ENCODE assay signal across 9 cellular contexts in genomic region chr10:100728928-100729876, GRCh38. TPM values are rescaled to one million over a fixed set of nuclear protein-coding genes. Genes with fewer than 3 reads are reported as not detected.
DNase-seq lines count a peak whose midpoint lies in the region; ATAC-seq, FAIRE-seq and TF ChIP-seq lines count a peak whose summit lies in the region.
"Had no signal": no experiment of that assay in that cellular context is flagged by ENCODE, and none has a peak within 500 bp of the region (broad histone marks: within the 10 kb centered on the region; RNA-seq: fewer than 3 reads in every experiment).

No MANE protein-coding gene starts in this region.

- no peak for FAIRE-seq in kidney (lab: Jason Lieb, UNC)

- peaks cover 26% of the 10 kb centered on the region for H3K27me3 ChIP-seq in DOHH2 (ENCODE audit: control insufficient read depth, low read length)
- H3K27me3 ChIP-seq in HUES6 (ENCODE audit: control insufficient read depth, insufficient read depth, low read length): peaks cover 99% of the 10 kb centered on the region

- no peak overlapping the region for H3K4me2 ChIP-seq in DOHH2 (ENCODE audit: low read length)

- no peak overlapping the region for H3K4me3 ChIP-seq in DOHH2 (ENCODE audit: low read length)
- H3K4me3 ChIP-seq in HUES6 (ENCODE audit: low read depth, low read length): peak overlapping the region; percentile 45
- peak overlapping the region; percentile 55 to 58 for H3K4me3 ChIP-seq in kidney (ENCODE audit: low read length in 2 of 2)

- H3K9me2 ChIP-seq in DOHH2 (replicated peaks; ENCODE audit: control insufficient read depth, low read length): no peaks in the 10 kb centered on the region

- H3K4me3 Mint-ChIP-seq in activated T-cell treated with anti-CD3 and anti-CD28 coated beads, Interleukin-2, amount 50 U/mL, for 72 hours: peak overlapping the region; percentile 73 to 87

- peaks cover 1% of the 10 kb centered on the region in 2 donors for H3K36me3 Mint-ChIP-seq in activated T-cell treated with anti-CD3 and anti-CD28 coated beads, Interleukin-2, amount 50 U/mL, for 72 hours (ENCODE audit: insufficient read depth in 2 of 2)

- no peak overlapping the region for H3K27ac Mint-ChIP-seq in activated T-cell treated with anti-CD3 and anti-CD28 coated beads, Interleukin-2, amount 50 U/mL, for 72 hours

- H3K9ac ChIP-seq in HUES6 (ENCODE audit: low read length) (no peak overlapping the region), kidney (ENCODE audit: low read length in 2 of 2) (peak overlapping the region in 1 of 2 donors; percentile 34)

- no peaks in the 10 kb centered on the region for H3K79me2 ChIP-seq in DOHH2 (ENCODE audit: control insufficient read depth, low read length)

- H3K27ac ChIP-seq in DOHH2 (ENCODE audit: low read depth, low read length) (no peak overlapping the region), HUES6 (ENCODE audit: low read depth, low read length) (no peak overlapping the region), kidney (ENCODE audit: low read depth in 2 of 2, low read length in 2 of 2) (peak overlapping the region; percentile 96 to 98)

- no peaks in the 10 kb centered on the region for H4K20me1 ChIP-seq in DOHH2 (ENCODE audit: control insufficient read depth, insufficient read depth, low read depth, low read length)

- H3F3A ChIP-seq in DOHH2 (ENCODE audit: control insufficient read depth, insufficient read depth): no peaks in the 10 kb centered on the region

- H3K36me3 ChIP-seq in DOHH2 (ENCODE audit: control insufficient read depth, low read length): no peaks in the 10 kb centered on the region
- no peaks in the 10 kb centered on the region for H3K36me3 ChIP-seq in HUES6 (ENCODE audit: control insufficient read depth, insufficient read depth, low read length)
- no peaks in the 10 kb centered on the region for H3K36me3 ChIP-seq in kidney (ENCODE audit: control insufficient read depth in 1 of 2, insufficient read depth in 2 of 2, low read length in 2 of 2)

- H3K4me1 ChIP-seq in DOHH2 (ENCODE audit: control insufficient read depth, low read length) (no peaks in the 10 kb centered on the region), HUES6 (ENCODE audit: control insufficient read depth, insufficient read depth, low read length) (peaks cover 35% of the 10 kb centered on the region), kidney (ENCODE audit: control insufficient read depth in 1 of 2, insufficient read depth in 1 of 2, low read depth in 1 of 2, low read length in 2 of 2) (peaks cover 21 to 39% of the 10 kb centered on the region in 2 donors)

- H3K9me3 ChIP-seq in DOHH2 (ENCODE audit: control insufficient read depth, insufficient read depth, low read length) (no peaks in the 10 kb centered on the region), HUES6 (ENCODE audit: control insufficient read depth, insufficient read depth, low read depth, low read length) (no peaks in the 10 kb centered on the region), kidney (ENCODE audit: control insufficient read depth in 1 of 2, low read length in 2 of 2) (no peaks in the 10 kb centered on the region)

- intact Hi-C loops in kidney (cut with DNase I): no loop called here

- peaks cover 90% of the 10 kb centered on the region for H3K27me3 Mint-ChIP-seq in activated T-cell treated with anti-CD3 and anti-CD28 coated beads, Interleukin-2, amount 50 U/mL, for 72 hours (ENCODE audit: low read depth)

- peaks cover 38% of the 10 kb centered on the region for H3K4me1 Mint-ChIP-seq in activated T-cell treated with anti-CD3 and anti-CD28 coated beads, Interleukin-2, amount 50 U/mL, for 72 hours (ENCODE audit: low read depth)

- peak; percentile 69 to 70 for ATAC-seq in activated T-cell treated with anti-CD3 and anti-CD28 coated beads, Interleukin-2, amount 50 U/mL, for 72 hours (replicated peaks in 1 of 2)
- ATAC-seq in GM21717 (IDR thresholded peaks at IDR 0.05; ENCODE audit: unreplicated experiment) (no peak), GM18870 (IDR thresholded peaks at IDR 0.05; ENCODE audit: unreplicated experiment) (no peak)

- DNase-seq in activated T-cell treated with anti-CD3 and anti-CD28 coated beads, Interleukin-2, amount 50 U/mL, for 72 hours: peak; percentile 51 to 61
- DNase-seq in kidney (peak; percentile 89), amniotic stem cell (lab: John Stamatoyannopoulos, UW) (no peak), foreskin melanocyte (no peak)

- TF ChIP-seq CTCF in DOHH2 (IDR thresholded peaks at IDR 0.05; ENCODE audit: low read depth, low read length, poor library complexity, severe bottlenecking): peak; percentile 48
- peak; percentile 43 for TF ChIP-seq CTCF in kidney (IDR thresholded peaks at IDR 0.05; ENCODE audit: borderline replicate concordance, extremely low read depth, insufficient read depth)

- H3K9me3 Mint-ChIP-seq in activated T-cell treated with anti-CD3 and anti-CD28 coated beads, Interleukin-2, amount 50 U/mL, for 72 hours: no peaks in the 10 kb centered on the region

RNA-seq across cellular contexts. Expression of gene PAX2, which starts 16.2 kb away (rescaled TPM):
- under 1 TPM; 0.38 to 0.90 TPM for total RNA-seq in activated T-cell treated with anti-CD3 and anti-CD28 coated beads, Interleukin-2, amount 50 U/mL, for 72 hours
- 102 TPM for total RNA-seq in kidney
- 28.3 TPM for polyA plus RNA-seq in kidney (ENCODE audit: insufficient read depth, low read depth, low replicate concordance)
- total RNA-seq: pulmonary artery endothelial cell had no signal

Comparison
In these comparisons a context has a peak if more than half of its experiments do, and no peak if none do; other contexts are left out.
1. H3K27ac ChIP-seq: peak in kidney (2 of 2); none in DOHH2 (single experiment) and HUES6 (single experiment).
2. ATAC-seq: peak in activated T-cell treated with anti-CD3 and anti-CD28 coated beads, Interleukin-2, amount 50 U/mL, for 72 hours (2 of 2); none in GM21717 (single experiment) and GM18870 (single experiment).
3. DNase-seq: peak in activated T-cell treated with anti-CD3 and anti-CD28 coated beads, Interleukin-2, amount 50 U/mL, for 72 hours (2 of 2) and kidney (single experiment); none in amniotic stem cell (single experiment) and foreskin melanocyte (single experiment).
4. RNA of gene PAX2, which starts 16.2 kb away (total RNA-seq): 102 TPM in kidney (single experiment); 0.38 to 0.90 TPM in activated T-cell treated with anti-CD3 and anti-CD28 coated beads, Interleukin-2, amount 50 U/mL, for 72 hours; every median in the first group is over 10 times any median in the second.